8 cellular contexts compared by ENCODE assay signal in genomic region chr17:64507418-64507766, GRCh38. TPM values are rescaled to one million over a fixed set of nuclear protein-coding genes. Genes with fewer than 3 reads are reported as not detected.
DNase-seq lines count a peak whose midpoint lies in the region; ATAC-seq and TF ChIP-seq lines count a peak whose summit lies in the region.

No MANE protein-coding gene starts in this region.

- H3K27me3 ChIP-seq in gastroesophageal sphincter (no peaks in the 10 kb centered on the region), neutrophil (no peaks in the 10 kb centered on the region)

- TF ChIP-seq EP300 in gastroesophageal sphincter (IDR thresholded peaks at IDR 0.05) = no peak

- peak; percentile 64 for DNase-seq in COR-L47 (lab: John Stamatoyannopoulos, UW)
- DNase-seq in HuH-7 (ENCODE audit: low spot score) = peak; percentile 57
- peak; percentile 71 for DNase-seq in NOMO-1 treated with dmso at 0.1 percent for 144 hours (lab: John Stamatoyannopoulos, UW; ENCODE audit: unreplicated experiment)
- peak; percentile 26 for DNase-seq in activated naive CD4-positive, alpha-beta T cell treated with anti-CD3 and anti-CD28 coated beads, Interleukin-2, amount 50 U/mL, for 16 hours
- no peak for DNase-seq in retina

- TF ChIP-seq CTCF in gastroesophageal sphincter (IDR thresholded peaks at IDR 0.05) (peak; percentile 14 to 56 (median 48)), neutrophil (IDR thresholded peaks at IDR 0.05) (no peak)

- peak; percentile 6 for ATAC-seq in GM19467 (IDR thresholded peaks at IDR 0.05; ENCODE audit: unreplicated experiment)
- ATAC-seq in gastroesophageal sphincter = peak; percentile 8

- peaks cover 10 to 49% of the 10 kb centered on the region in 2 donors for H3K36me3 ChIP-seq in gastroesophageal sphincter
- peaks cover 43% of the 10 kb centered on the region for H3K36me3 ChIP-seq in neutrophil

- 0% methylated on average over 6 to 9 of the region's 11 CpGs for WGBS in gastroesophageal sphincter (ENCODE audit: low coverage in 1 of 2), 2 donors

- H3K27ac ChIP-seq in gastroesophageal sphincter (peak overlapping the region; percentile 94 to 100 (median 98)), neutrophil (peak overlapping the region; percentile 98)

- no peak for TF ChIP-seq POLR2A in gastroesophageal sphincter (IDR thresholded peaks at IDR 0.05)

- H3K9me3 ChIP-seq in gastroesophageal sphincter = no peaks in the 10 kb centered on the region
- H3K9me3 ChIP-seq in neutrophil = no peaks in the 10 kb centered on the region

- H3K4me1 ChIP-seq in gastroesophageal sphincter = peaks cover 10 to 62% (median 20%) of the 10 kb centered on the region in 3 donors
- peaks cover 31 to 32% of the 10 kb centered on the region in 2 experiments for H3K4me1 ChIP-seq in neutrophil (ENCODE audit: control insufficient read depth in 1 of 2, insufficient read depth in 1 of 2, low read depth in 1 of 2, low read length in 1 of 2)

- H3K4me3 ChIP-seq in gastroesophageal sphincter = peak overlapping the region; percentile 84 to 85
- H3K4me3 ChIP-seq in neutrophil (ENCODE audit: low read depth in 1 of 2, low read length in 1 of 2) = peak overlapping the region; percentile 95 to 100

RNA-seq across cellular contexts. Expression of gene CEP95, which starts 0.6 kb away (rescaled TPM):
- 10 to 100 TPM; 18.6 to 52.0 (median 33.2) TPM for total RNA-seq in gastroesophageal sphincter

RNA-seq across cellular contexts. Expression of gene DDX5, which starts 1.3 kb away (rescaled TPM):
- 100 to 1,000 TPM; 585 to 908 (median 632) TPM for total RNA-seq in gastroesophageal sphincter

RNA-seq across cellular contexts. Expression of gene POLG2, which starts 10.5 kb away (rescaled TPM):
- 10 to 100 TPM in 1 of 4 donors, 1 to 10 TPM in 3; 1.4 to 12.6 (median 6.6) TPM for total RNA-seq in gastroesophageal sphincter

RNA-seq across cellular contexts. Expression of gene MILR1, which starts 58.5 kb away (rescaled TPM):
- total RNA-seq in gastroesophageal sphincter = 10 to 100 TPM in 1 of 4 donors, 1 to 10 TPM in 2, not detected in 1; 3.5 to 10.1 (median 7.3) TPM
